10 cellular contexts compared by ENCODE assay signal in the genomic region with DNA sequence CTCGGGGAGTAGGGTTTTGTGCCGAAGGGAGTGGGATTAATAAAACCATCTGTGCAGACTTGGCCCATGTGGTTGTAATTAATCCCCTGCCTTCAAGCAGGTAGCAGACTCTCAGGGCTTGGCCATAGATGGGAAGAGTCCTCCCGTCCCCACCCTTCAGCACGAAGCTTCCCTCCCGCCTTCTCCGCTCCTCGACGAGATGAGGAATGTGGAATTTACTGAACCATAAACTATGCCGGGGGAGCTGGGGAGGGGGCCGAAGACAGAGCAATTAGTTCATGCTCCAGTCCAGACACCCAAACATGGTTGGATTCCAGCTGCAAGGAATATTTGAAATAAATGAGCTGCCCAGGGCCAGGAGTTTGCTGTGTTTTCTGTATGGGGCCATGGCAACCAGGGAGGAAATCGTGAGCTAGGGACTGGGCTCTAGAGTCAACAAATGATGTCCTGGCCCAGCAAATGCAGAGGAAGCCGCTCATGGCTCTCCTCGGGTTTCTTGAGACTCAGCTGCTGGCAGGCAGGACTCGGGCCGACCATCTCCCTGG.
DNase-seq lines count a peak whose midpoint lies in the region; ATAC-seq and TF ChIP-seq lines count a peak whose summit lies in the region.
"Had no signal": no experiment of that assay in that cellular context is flagged by ENCODE, and none has a peak within 500 bp of the region (broad histone marks: within the 10 kb centered on the region; RNA-seq: fewer than 3 reads in every experiment).

No MANE protein-coding gene starts in this region.

- peak; percentile 74 for DNase-seq in amniotic stem cell (lab: John Stamatoyannopoulos, UW)
- peak; percentile 63 for DNase-seq in left ventricle myocardium inferior
- DNase-seq in psoas muscle, result peak; percentile 53 to 86
- DNase-seq in NK-92 treated with Interleukin-12 subunit alpha and Interleukin-12 subunit beta, amount 100 ng/mL, for 24 hours (lab: John Stamatoyannopoulos, UW), result no peak
- DNase-seq: OCI-M1 had no signal

- H3K9me3 ChIP-seq in BLaER1 treated with 17β-estradiol and CSF1 and Interleukin-3, amounts not matched to agents 10 nM and 100 nM (replicated peaks in 1 of 11), result no peaks in the 10 kb centered on the region
- no peaks in the 10 kb centered on the region for H3K9me3 ChIP-seq in left ventricle myocardium inferior (replicated peaks)
- H3K9me3 ChIP-seq in psoas muscle, result no peaks in the 10 kb centered on the region
- H3K9me3 ChIP-seq: Caco-2 had no signal

- peaks cover 30 to 91% (median 78%) of the 10 kb centered on the region in 10 experiments for H3K4me1 ChIP-seq in BLaER1 treated with 17β-estradiol and CSF1 and Interleukin-3, amounts not matched to agents 10 nM and 100 nM
- H3K4me1 ChIP-seq in left ventricle myocardium inferior (peaks cover 41% of the 10 kb centered on the region), psoas muscle (peaks cover 19% of the 10 kb centered on the region)
- H3K4me1 ChIP-seq: Caco-2 had no signal

- peaks cover 0 to 16% (median 0%) of the 10 kb centered on the region in 11 experiments; a peak in 7 of 22 replicates for H3K36me3 ChIP-seq in BLaER1 treated with 17β-estradiol and CSF1 and Interleukin-3, amounts not matched to agents 10 nM and 100 nM
- H3K36me3 ChIP-seq in left ventricle myocardium inferior, result peaks cover 19% of the 10 kb centered on the region
- H3K36me3 ChIP-seq in psoas muscle (ENCODE audit: insufficient read depth in 1 of 2, low read depth in 1 of 2), result peaks cover 0 to 20% of the 10 kb centered on the region in 2 donors

- ATAC-seq in psoas muscle (peak in 3 of 4 donors; percentile 27 to 45 (median 29)), HG02870 (IDR thresholded peaks at IDR 0.05; ENCODE audit: unreplicated experiment) (no peak), GM19452 (IDR thresholded peaks at IDR 0.05; ENCODE audit: unreplicated experiment) (no peak), GM21529 (IDR thresholded peaks at IDR 0.05; ENCODE audit: unreplicated experiment) (no peak)

- H3K4me3 ChIP-seq in BLaER1 treated with 17β-estradiol and CSF1 and Interleukin-3, amounts not matched to agents 10 nM and 100 nM, result no peak overlapping the region
- H3K4me3 ChIP-seq in left ventricle myocardium inferior (no peak overlapping the region), psoas muscle (no peak overlapping the region)

- H3K4me2 ChIP-seq in BLaER1 treated with 17β-estradiol and CSF1 and Interleukin-3, amounts not matched to agents 10 nM and 100 nM, result peak overlapping the region in 6 of 11 experiments; percentile 4 to 89 (median 76); a peak in 2 of 22 replicates

- no peaks in the 10 kb centered on the region for H3K27me3 ChIP-seq in BLaER1 treated with 17β-estradiol and CSF1 and Interleukin-3, amounts not matched to agents 10 nM and 100 nM
- no peaks in the 10 kb centered on the region for H3K27me3 ChIP-seq in left ventricle myocardium inferior (ENCODE audit: low read depth)
- no peaks in the 10 kb centered on the region for H3K27me3 ChIP-seq in psoas muscle (ENCODE audit: insufficient read depth in 3 of 3, low read length in 2 of 3)

- WGBS in psoas muscle, 3 donors, result 30 to 41% (median 34%) methylated on average over 15 of the region's 15 CpGs

- H3K9ac ChIP-seq in BLaER1 treated with 17β-estradiol and CSF1 and Interleukin-3, amounts not matched to agents 10 nM and 100 nM, result no peak overlapping the region

- peaks cover 0 to 31% (median 10%) of the 10 kb centered on the region in 11 experiments; a peak in 12 of 22 replicates for H4K20me1 ChIP-seq in BLaER1 treated with 17β-estradiol and CSF1 and Interleukin-3, amounts not matched to agents 10 nM and 100 nM

- no peak overlapping the region for H3K27ac ChIP-seq in BLaER1 treated with 17β-estradiol and CSF1 and Interleukin-3, amounts not matched to agents 10 nM and 100 nM
- H3K27ac ChIP-seq in left ventricle myocardium inferior (replicated peaks) (peak overlapping the region; percentile 66), psoas muscle (peak overlapping the region; percentile 41)

- intact Hi-C loops in left ventricle myocardium inferior (cut with micrococcal nuclease) (no loop called here), psoas muscle (cut with DNase I) (no loop called here)

- no peak for TF ChIP-seq CTCF in left ventricle myocardium inferior (IDR thresholded peaks at IDR 0.05; ENCODE audit: borderline replicate concordance)
- TF ChIP-seq CTCF in psoas muscle (IDR thresholded peaks at IDR 0.05), result no peak

Comparison
In these comparisons a context has a peak if more than half of its experiments do, and no peak if none do; other contexts are left out.
1. H3K27ac ChIP-seq: peak in left ventricle myocardium inferior (single experiment) and psoas muscle (single experiment); none in BLaER1 treated with 17β-estradiol and CSF1 and Interleukin-3, amounts not matched to agents 10 nM and 100 nM (0 of 11).
2. ATAC-seq: peak in psoas muscle (3 of 4); none in HG02870 (single experiment), GM19452 (single experiment) and GM21529 (single experiment).